ENCODE assay signal across 10 cellular contexts in genomic region chr13:52921194-52921593, GRCh38.
DNase-seq lines count a peak whose midpoint lies in the region; ATAC-seq and TF ChIP-seq lines count a peak whose summit lies in the region.
"Had no signal": no experiment of that assay in that cellular context is flagged by ENCODE, and none has a peak within 500 bp of the region (broad histone marks: within the 10 kb centered on the region; RNA-seq: fewer than 3 reads in every experiment).

No MANE protein-coding gene starts in this region.

- TF ChIP-seq CTCF in lower lobe of right lung (IDR thresholded peaks at IDR 0.05), result no peak

- no peaks in the 10 kb centered on the region for H3K9me3 ChIP-seq in lower lobe of right lung

- DNase-seq in lower lobe of right lung (no peak), NCI-H510A treated with DMSO at 0.1 percent for 48 hours (lab: John Stamatoyannopoulos, UW) (no peak), cerebellar cortex (ENCODE audit: low spot score) (no peak), cerebellum (ENCODE audit: low spot score) (no peak)
- no peak for DNase-seq in activated CD8-positive, alpha-beta memory T cell treated with anti-CD3 and anti-CD28 coated beads for 24 hours
- DNase-seq: heart left ventricle, WERI-Rb-1 had no signal

- H3K36me3 ChIP-seq in lower lobe of right lung, result no peaks in the 10 kb centered on the region
- H3K36me3 ChIP-seq: heart left ventricle, WERI-Rb-1 had no signal

- intact Hi-C loops in lower lobe of right lung (cut with DNase I), result no loop called here

- H3K27ac ChIP-seq in lower lobe of right lung, result no peak overlapping the region
- H3K27ac ChIP-seq: WERI-Rb-1 had no signal

- H3K27me3 ChIP-seq in lower lobe of right lung (ENCODE audit: low read depth), result no peaks in the 10 kb centered on the region

- H3K4me3 ChIP-seq in lower lobe of right lung, result no peak overlapping the region
- H3K4me3 ChIP-seq: heart left ventricle had no signal

- ATAC-seq in GM18867 (IDR thresholded peaks at IDR 0.05; ENCODE audit: unreplicated experiment) (peak; percentile 99), GM21786 (IDR thresholded peaks at IDR 0.05; ENCODE audit: unreplicated experiment) (peak; percentile 98), HG03521 (IDR thresholded peaks at IDR 0.05; ENCODE audit: unreplicated experiment) (peak; percentile 92), lower lobe of right lung (peak; percentile 67 to 77)

- H3K4me1 ChIP-seq in lower lobe of right lung, result no peaks in the 10 kb centered on the region
